In the genomic region with DNA sequence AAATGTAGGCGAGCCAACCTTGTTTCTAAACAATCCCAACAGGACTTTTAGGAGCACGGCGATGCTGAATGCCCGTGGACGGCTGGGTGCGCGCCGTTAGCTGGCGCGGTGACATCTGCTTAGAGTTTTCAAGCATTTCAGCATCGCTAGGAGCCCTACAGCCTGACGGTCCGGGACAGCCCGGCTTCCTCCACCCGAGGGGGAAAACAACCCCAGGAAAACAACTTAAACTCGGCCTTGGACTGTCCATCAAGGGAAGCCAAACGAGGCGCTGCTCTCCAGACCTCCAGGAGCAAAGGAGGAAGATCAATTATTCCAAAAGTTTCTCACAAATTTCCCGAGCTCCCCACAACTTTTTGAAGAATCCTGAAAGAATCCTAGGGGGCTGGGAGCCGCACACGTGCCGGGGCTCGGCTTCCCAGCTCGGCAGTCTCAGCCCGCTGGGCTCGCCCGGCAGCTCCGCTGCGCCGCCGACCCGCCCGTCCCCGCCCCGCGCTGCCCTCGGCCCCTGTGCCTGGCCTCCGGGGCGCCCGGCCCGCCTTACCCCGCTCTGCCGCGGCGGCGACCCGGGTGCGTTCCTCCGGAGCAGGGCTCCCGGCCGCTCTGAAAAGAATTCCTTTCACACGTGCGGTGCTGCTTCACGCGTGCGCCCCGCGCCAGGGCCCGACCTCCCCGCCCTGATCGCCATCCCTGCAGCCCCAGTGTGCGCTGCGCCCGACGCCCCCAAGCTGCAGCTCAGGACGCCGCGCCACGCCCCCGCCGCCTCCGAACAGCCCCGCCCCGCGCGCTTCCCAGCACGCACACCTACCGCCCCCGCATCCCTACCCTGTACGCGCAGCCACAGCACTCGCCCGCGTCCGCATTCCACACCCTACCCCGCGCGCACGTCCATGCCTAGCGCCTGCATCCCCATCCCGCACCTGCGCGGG, we compare ENCODE assay signal across 8 cellular contexts. TPM values are rescaled to one million over a fixed set of nuclear protein-coding genes. Genes with fewer than 3 reads are reported as not detected.
DNase-seq lines count a peak whose midpoint lies in the region; ATAC-seq, FAIRE-seq and TF ChIP-seq lines count a peak whose summit lies in the region.

A gene (minus strand): TSS at position 707 of the 929 bp plus-strand sequence. CDS start 17,764 bp downstream, outside the sequence.

- H3K4me3 ChIP-seq in A549 (peak within 1 kb of the TSS; percentile 47), SU-DHL-6 (ENCODE audit: insufficient read depth, low read length, poor library complexity, severe bottlenecking) (peak within 1 kb of the TSS; percentile 50)

- H3K27ac ChIP-seq in A549 (peak within 1 kb of the TSS in 1 of 2 experiments; percentile 42; a peak in 1 of 6 replicates), SU-DHL-6 (ENCODE audit: low read depth, low read length) (no peak within 1 kb of the TSS)

- H3K4me2 ChIP-seq in A549 (peak within 1 kb of the TSS; percentile 95), SU-DHL-6 (ENCODE audit: low read depth, low read length, poor library complexity, severe bottlenecking) (peak within 1 kb of the TSS; percentile 68)

- no peak for TF ChIP-seq RAD21 in A549 (conservative IDR thresholded peaks at IDR 0.05 in 1 of 2, IDR thresholded peaks at IDR 0.05 in 1 of 2)

- POLR2A ChIA-PET in A549 (lab: Yijun Ruan, JAX) = interaction anchor here (1.0 kb wide), 1 partner anchor 201 kb away, joined by 3 read pairs; no protein-coding TSS in a partner anchor

- H3K9me3 ChIP-seq in A549 = no peaks in the 10 kb centered on the region
- H3K9me3 ChIP-seq in SU-DHL-6 (ENCODE audit: insufficient read depth, low read length) = no peaks in the 10 kb centered on the region

- H4K20me1 ChIP-seq in SU-DHL-6 (ENCODE audit: low read depth, low read length) = 0 out of 2 replicates have a peak, but pooled peaks cover 4% of the 10 kb centered on the region

- WGBS in A549 (ENCODE audit: missing lambda C conversion rate) = 1% methylated on average over 23 of the region's 93 CpGs

- TF ChIP-seq CTCF in A549 (IDR thresholded peaks at IDR 0.05) (no peak), SU-DHL-6 (IDR thresholded peaks at IDR 0.05; ENCODE audit: insufficient read depth, low read length, poor library complexity, severe bottlenecking) (no peak)

- TF ChIP-seq EP300 in A549 (IDR thresholded peaks at IDR 0.05) = no peak

- H3K79me2 ChIP-seq in SU-DHL-6 (ENCODE audit: insufficient read depth, low read length) = no peaks in the 10 kb centered on the region

- no peaks in the 10 kb centered on the region; the same call in 1 of the 2 replicates for H3K27me3 ChIP-seq in SU-DHL-6 (ENCODE audit: low read length)

- TF ChIP-seq POLR2A in A549 (IDR thresholded peaks at IDR 0.05; ENCODE audit: low read length) = no peak

- H3K36me3 ChIP-seq in SU-DHL-6 (ENCODE audit: low read length) = no peaks in the 10 kb centered on the region

- CTCF ChIA-PET in A549 (lab: Yijun Ruan, JAX) = interaction anchor here (0.7 to 4.2 kb wide), 3 partner anchors 19 to 105 kb away, joined by 3 to 19 read pairs (median 3); no protein-coding TSS in a partner anchor

- peak within 1 kb of the TSS; percentile 66 for H2AFZ ChIP-seq in SU-DHL-6 (ENCODE audit: low read depth, low read length, severe bottlenecking)

- peaks cover 12% of the 10 kb centered on the region; the same call in 1 of the 2 replicates for H3F3A ChIP-seq in SU-DHL-6 (ENCODE audit: insufficient read depth)

- H3K9me2 ChIP-seq in SU-DHL-6 (replicated peaks; ENCODE audit: insufficient read depth, low read length) = no peaks in the 10 kb centered on the region

- no peak for FAIRE-seq in A549 (lab: Jason Lieb, UNC)

- ATAC-seq in A549 = peak; percentile 77 to 80
- ATAC-seq in GM18870 (IDR thresholded peaks at IDR 0.05; ENCODE audit: unreplicated experiment) = peak; percentile 30
- ATAC-seq in HG03097 (IDR thresholded peaks at IDR 0.05; ENCODE audit: low FRiP score, unreplicated experiment) = peak; percentile 45

- H3K9ac ChIP-seq in SU-DHL-6 (ENCODE audit: low read length) = peak within 1 kb of the TSS; percentile 21; the same call in 1 of the 2 replicates

- peak; percentile 13 to 29 for DNase-seq in A549 (ENCODE audit: low read depth in 1 of 2, low spot score in 1 of 2)
- DNase-seq in astrocyte of the hippocampus (ENCODE audit: low read depth, low spot score) = peak; percentile 46
- DNase-seq in islet precursor cell = peak; percentile 75
- peak; percentile 41 for DNase-seq in stimulated activated CD8-positive, alpha-beta memory T cell treated with anti-CD3 and anti-CD28 coated beads, Interleukin-12 subunit alpha, Interleukin-12 subunit beta, amount 100 ng/mL, for 1 hour (ENCODE audit: low read depth)
- no peak for DNase-seq in NCI-H128 (lab: John Stamatoyannopoulos, UW; ENCODE audit: unreplicated experiment)

- peaks cover 7% of the 10 kb centered on the region; the same call in 1 of the 3 replicates for H3K4me1 ChIP-seq in A549

TF ChIP-seq in A549, 52 proteins besides CTCF, POLR2A, EP300 and RAD21:
- TF ChIP-seq MAZ (IDR thresholded peaks at IDR 0.05; ENCODE audit: borderline replicate concordance, low read depth, low read length) = no peak
- TF ChIP-seq, protein P1, sequence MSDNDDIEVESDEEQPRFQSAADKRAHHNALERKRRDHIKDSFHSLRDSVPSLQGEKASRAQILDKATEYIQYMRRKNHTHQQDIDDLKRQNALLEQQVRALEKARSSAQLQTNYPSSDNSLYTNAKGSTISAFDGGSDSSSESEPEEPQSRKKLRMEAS (IDR thresholded peaks at IDR 0.05) = 0 out of 2 replicates have a peak, but pooled peaks have one; percentile 17
- TF ChIP-seq, protein P2, sequence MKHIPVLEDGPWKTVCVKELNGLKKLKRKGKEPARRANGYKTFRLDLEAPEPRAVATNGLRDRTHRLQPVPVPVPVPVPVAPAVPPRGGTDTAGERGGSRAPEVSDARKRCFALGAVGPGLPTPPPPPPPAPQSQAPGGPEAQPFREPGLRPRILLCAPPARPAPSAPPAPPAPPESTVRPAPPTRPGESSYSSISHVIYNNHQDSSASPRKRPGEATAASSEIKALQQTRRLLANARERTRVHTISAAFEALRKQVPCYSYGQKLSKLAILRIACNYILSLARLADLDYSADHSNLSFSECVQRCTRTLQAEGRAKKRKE (CRISPR knock-in tag; IDR thresholded peaks at IDR 0.05; ENCODE audit: low read depth) = no peak
- no peak for TF ChIP-seq CBX2 (IDR thresholded peaks at IDR 0.05; ENCODE audit: borderline replicate concordance, low read depth)
- TF ChIP-seq, protein P3, sequence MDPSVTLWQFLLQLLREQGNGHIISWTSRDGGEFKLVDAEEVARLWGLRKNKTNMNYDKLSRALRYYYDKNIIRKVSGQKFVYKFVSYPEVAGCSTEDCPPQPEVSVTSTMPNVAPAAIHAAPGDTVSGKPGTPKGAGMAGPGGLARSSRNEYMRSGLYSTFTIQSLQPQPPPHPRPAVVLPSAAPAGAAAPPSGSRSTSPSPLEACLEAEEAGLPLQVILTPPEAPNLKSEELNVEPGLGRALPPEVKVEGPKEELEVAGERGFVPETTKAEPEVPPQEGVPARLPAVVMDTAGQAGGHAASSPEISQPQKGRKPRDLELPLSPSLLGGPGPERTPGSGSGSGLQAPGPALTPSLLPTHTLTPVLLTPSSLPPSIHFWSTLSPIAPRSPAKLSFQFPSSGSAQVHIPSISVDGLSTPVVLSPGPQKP (IDR thresholded peaks at IDR 0.05; ENCODE audit: low read depth, low read length) = no peak
- TF ChIP-seq RNF2 (IDR thresholded peaks at IDR 0.05; ENCODE audit: borderline replicate concordance, low read depth) = 0 out of 2 replicates have a peak, but pooled peaks have one; percentile 34

RNA-seq across cellular contexts. Expression of the gene that starts here (rescaled TPM):
- 0.06 and 0.08 TPM in 2 replicates for polyA plus RNA-seq in A549 (2011; rRNA removed)
- polyA plus RNA-seq in A549 (2012; cell fraction: cytosol; rRNA removed) = 0.05 TPM in 2 replicates
- polyA plus RNA-seq in A549 (2012; cell fraction: nucleus; rRNA removed) = 0.02 and 0.08 TPM in 2 replicates
- polyA plus RNA-seq in A549 (2017; fragmentation: RNase III; extraction: RNeasy Plus Mini Kit Qiagen cat#74134 plus additional on column Dnase treatment) = 0.17 to 0.20 TPM (median 0.19 TPM) in 3 replicates
- 0.04 and 0.05 TPM in 2 replicates for polyA minus RNA-seq in A549 (2011; rRNA and poly(A)+ RNA removed)

Comparison
In these comparisons a context has a peak if more than half of its experiments do, and no peak if none do; other contexts are left out.
1. Peak in DNase-seq, ATAC-seq, H3K4me3 ChIP-seq and H3K4me2 ChIP-seq in A549; RNA of the gene not detected or under 1 TPM.